ENCODE assay signal across 9 cellular contexts in the genomic region with DNA sequence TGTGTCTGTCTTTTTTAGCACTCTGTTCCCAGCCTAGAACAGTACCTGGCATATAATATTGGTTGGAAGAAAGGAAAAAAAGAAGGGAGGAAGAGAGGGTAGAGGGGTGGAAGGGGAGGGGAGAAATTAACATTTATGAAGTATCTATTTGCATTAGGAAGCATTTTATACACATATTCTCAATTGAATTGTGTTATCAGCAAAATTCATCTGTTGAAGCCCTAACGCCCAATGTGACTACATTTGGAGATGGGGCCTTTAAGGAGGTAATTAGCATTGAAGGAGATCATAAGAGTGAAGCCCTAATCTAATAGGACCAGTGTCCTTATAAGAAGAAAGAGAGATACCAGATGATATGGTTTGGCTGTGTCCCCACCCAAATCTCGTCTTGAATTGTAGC.
"Had no signal": no experiment of that assay in that cellular context is flagged by ENCODE, and none has a peak within 500 bp of the region (broad histone marks: within the 10 kb centered on the region; RNA-seq: fewer than 3 reads in every experiment).

No MANE protein-coding gene starts in this region.

- ATAC-seq: GM23338, HCT116 had no signal

- H3K4me3 ChIP-seq: GM23338, HAP-1 had no signal

- H3K4me1 ChIP-seq: HAP-1 had no signal

- H2AFZ ChIP-seq: GM23338 had no signal

- FAIRE-seq: HTR-8/SVneo had no signal

- H3K36me3 ChIP-seq: HAP-1 had no signal

- H3K27ac ChIP-seq: KMS-11 had no signal

- DNase-seq: H7, HFFc6, IMR-90, KBM-7 had no signal

- H3K9ac ChIP-seq: KMS-11 had no signal

- H3K9me3 ChIP-seq: HAP-1 had no signal

- H3K4me2 ChIP-seq: GM23338, KMS-11 had no signal
